Comparison of ENCODE assay signal across 31 cellular contexts in genomic region chr15:28115871-28116270, GRCh38. TPM values are rescaled to one million over a fixed set of nuclear protein-coding genes. Genes with fewer than 3 reads are reported as not detected.
"Had no signal": no experiment of that assay in that cellular context is flagged by ENCODE, and none has a peak within 500 bp of the region (broad histone marks: within the 10 kb centered on the region; RNA-seq: fewer than 3 reads in every experiment).

No MANE protein-coding gene starts in this region.

- H3K9me3 ChIP-seq: MG63, SJCRH30 had no signal

- H3K27ac ChIP-seq: brain microvascular endothelial cell, SJCRH30, SK-N-MC had no signal

- H3K4me1 Mint-ChIP-seq: activated CD4-positive, alpha-beta T cell treated with anti-CD3 and anti-CD28 coated beads for 36 hours; activated T-helper 17 cell treated with anti-CD3 and anti-CD28 coated beads, Interleukin-2, amount 50 U/mL, for 72 hours; central memory CD8-positive, alpha-beta T cell had no signal

- H3K27me3 ChIP-seq: brain microvascular endothelial cell, MG63, SJCRH30 had no signal

- H3K4me3 ChIP-seq: MG63, SJCRH30, SK-N-MC had no signal

- DNase-seq: activated CD4-positive, alpha-beta memory T cell treated with anti-CD3 and anti-CD28 coated beads for 36 hours; activated CD4-positive, alpha-beta T cell treated with anti-CD3 and anti-CD28 coated beads for 36 hours; activated CD4-positive, alpha-beta T cell treated with anti-CD3 and anti-CD28 coated beads, Interleukin-2, amount 50 U/mL, for 1 hour; activated effector memory CD4-positive, alpha-beta T cell treated with anti-CD3 and anti-CD28 coated beads, Interleukin-2, amount 50 U/mL, for 16 hours; activated naive CD4-positive, alpha-beta T cell; activated T-cell treated with anti-CD3 and anti-CD28 coated beads, Interleukin-2, amount 50 U/mL, for 1 hour; activated T-cell treated with anti-CD3 and anti-CD28 coated beads, Interleukin-2, amount 50 U/mL, for 72 hours; amniotic stem cell; aorta; brain microvascular endothelial cell; Karpas-422; KBM-7; MG63; NCI-H1092; NCI-H1436 treated with DMSO at 0.1 percent for 48 hours; NCI-H1694 treated with DMSO at 0.1 percent for 48 hours; NCI-H2029; NCI-H345; NCI-H524 treated with DMSO at 0.1 percent for 48 hours; SHP77; SJCRH30; T1000 had no signal

- ATAC-seq: activated CD4-positive, alpha-beta T cell treated with anti-CD3 and anti-CD28 coated beads for 36 hours; activated naive CD4-positive, alpha-beta T cell treated with anti-CD3 and anti-CD28 coated beads, Interleukin-2, amount 50 U/mL, for 72 hours; activated T-cell treated with anti-CD3 and anti-CD28 coated beads, Interleukin-2, amount 50 U/mL, for 72 hours; activated T-helper 17 cell treated with anti-CD3 and anti-CD28 coated beads, Interleukin-2, amount 50 U/mL, for 72 hours; Panc1 had no signal

- H3K9me3 Mint-ChIP-seq: activated CD4-positive, alpha-beta memory T cell treated with anti-CD3 and anti-CD28 coated beads for 36 hours; activated naive CD4-positive, alpha-beta T cell treated with anti-CD3 and anti-CD28 coated beads, Interleukin-2, amount 50 U/mL, for 72 hours; activated T-cell treated with anti-CD3 and anti-CD28 coated beads, Interleukin-2, amount 50 U/mL, for 72 hours; activated T-helper 17 cell treated with anti-CD3 and anti-CD28 coated beads, Interleukin-2, amount 50 U/mL, for 72 hours; central memory CD8-positive, alpha-beta T cell had no signal

- H3K4me3 Mint-ChIP-seq: activated CD4-positive, alpha-beta memory T cell treated with anti-CD3 and anti-CD28 coated beads for 36 hours; activated CD4-positive, alpha-beta T cell treated with anti-CD3 and anti-CD28 coated beads for 36 hours; activated T-cell treated with anti-CD3 and anti-CD28 coated beads, Interleukin-2, amount 50 U/mL, for 72 hours; activated T-helper 17 cell treated with anti-CD3 and anti-CD28 coated beads, Interleukin-2, amount 50 U/mL, for 72 hours; central memory CD8-positive, alpha-beta T cell had no signal

- H3K27me3 Mint-ChIP-seq: activated CD4-positive, alpha-beta memory T cell treated with anti-CD3 and anti-CD28 coated beads for 36 hours; activated CD4-positive, alpha-beta T cell treated with anti-CD3 and anti-CD28 coated beads for 36 hours; activated T-helper 17 cell treated with anti-CD3 and anti-CD28 coated beads, Interleukin-2, amount 50 U/mL, for 72 hours; central memory CD8-positive, alpha-beta T cell had no signal

- H3K27ac Mint-ChIP-seq: activated CD4-positive, alpha-beta memory T cell treated with anti-CD3 and anti-CD28 coated beads for 36 hours; activated CD4-positive, alpha-beta T cell treated with anti-CD3 and anti-CD28 coated beads for 36 hours; activated T-cell treated with anti-CD3 and anti-CD28 coated beads, Interleukin-2, amount 50 U/mL, for 72 hours; activated T-helper 17 cell treated with anti-CD3 and anti-CD28 coated beads, Interleukin-2, amount 50 U/mL, for 72 hours had no signal

- H3K4me1 ChIP-seq: SJCRH30 had no signal

RNA-seq across cellular contexts. Expression of gene OCA2, which starts 16.8 kb away (rescaled TPM):
- total RNA-seq: activated CD4-positive, alpha-beta memory T cell treated with anti-CD3 and anti-CD28 coated beads for 36 hours; activated CD4-positive, alpha-beta T cell treated with anti-CD3 and anti-CD28 coated beads for 36 hours; activated CD8-positive, alpha-beta memory T cell treated with anti-CD3 and anti-CD28 coated beads for 36 hours; activated naive CD4-positive, alpha-beta T cell treated with anti-CD3 and anti-CD28 coated beads, Interleukin-2, amount 50 U/mL, for 72 hours; activated T-helper 17 cell treated with anti-CD3 and anti-CD28 coated beads, Interleukin-2, amount 50 U/mL, for 72 hours; RPMI7951; SJCRH30; T-helper 1 cell treated with Interleukin-12 subunit alpha and Interleukin-12 subunit beta and Interleukin-4 antibody, amounts not matched to agents 30 ng/mL and 1 ng/mL, for 36 hours; T-helper 2 cell treated with Interferon-gamma antibody and Interleukin-4, amounts not matched to agents 100 ng/mL and 5 ng/mL, for 36 hours had no signal
